In the genomic region with DNA sequence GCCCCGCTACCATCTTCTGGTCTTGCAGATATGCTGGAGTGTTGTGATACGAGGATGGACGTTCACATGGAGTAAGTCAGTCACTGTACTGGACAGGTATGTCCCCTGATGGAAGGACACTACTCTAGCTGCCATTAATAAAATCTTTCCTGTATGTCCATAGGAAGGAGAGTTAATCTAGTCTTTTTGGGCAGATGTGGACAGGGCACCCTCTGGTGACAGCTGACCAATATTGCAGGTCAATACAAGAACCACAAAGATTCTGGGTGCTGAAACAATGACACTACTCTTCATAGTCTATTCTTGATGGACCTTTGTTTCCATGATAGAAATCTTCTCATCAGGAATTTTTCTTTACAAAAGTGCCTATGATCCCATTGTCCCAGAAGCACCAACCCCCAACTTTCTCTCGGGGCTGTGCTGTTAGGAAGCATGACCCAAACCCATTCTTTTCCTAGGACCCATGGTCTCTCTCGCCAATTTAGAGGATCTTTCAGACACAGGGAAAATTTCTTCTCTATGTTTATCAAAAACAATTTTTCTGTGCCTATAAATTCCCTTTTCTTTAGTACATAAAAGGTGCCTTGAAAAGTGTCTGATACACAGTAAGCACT, we compare ENCODE assay signal across 8 cellular contexts.
DNase-seq lines count a peak whose midpoint lies in the region; ATAC-seq and TF ChIP-seq lines count a peak whose summit lies in the region.

No MANE protein-coding gene starts in this region.

- no peaks in the 10 kb centered on the region for H3K9me3 ChIP-seq in cardiac muscle cell (ENCODE audit: low read depth)

- no peak overlapping the region for H3K4me3 ChIP-seq in cardiac muscle cell
- no peak overlapping the region for H3K4me3 ChIP-seq in choroid plexus epithelial cell (ENCODE audit: low read depth, low read length)

- DNase-seq in cardiac muscle cell (ENCODE audit: low read depth in 1 of 2, low spot score in 1 of 2) (peak; percentile 44 to 50), left ventricle myocardium superior (no peak), LoVo (ENCODE audit: low spot score) (peak; percentile 34), choroid plexus epithelial cell (ENCODE audit: low read depth) (peak; percentile 34), progenitor cell of endocrine pancreas (ENCODE audit: low spot score, unreplicated experiment) (no peak), epidermal melanocyte (ENCODE audit: insufficient read length, low spot score) (no peak)
- no peak for DNase-seq in activated naive CD4-positive, alpha-beta T cell (lab: John Stamatoyannopoulos, UW)

- peak; percentile 72 for TF ChIP-seq CTCF in cardiac muscle cell (IDR thresholded peaks at IDR 0.05; ENCODE audit: low read depth, low read length)
- peak; percentile 64 for TF ChIP-seq CTCF in choroid plexus epithelial cell (conservative IDR thresholded peaks at IDR 0.05; ENCODE audit: low read depth, low read length)
- TF ChIP-seq CTCF in progenitor cell of endocrine pancreas (IDR thresholded peaks at IDR 0.05; ENCODE audit: unreplicated experiment) = peak; percentile 79

- H3K27ac ChIP-seq in cardiac muscle cell = no peak overlapping the region

- no peaks in the 10 kb centered on the region for H3K36me3 ChIP-seq in cardiac muscle cell

- no peaks in the 10 kb centered on the region for H3K36me3 Mint-ChIP-seq in progenitor cell of endocrine pancreas (ENCODE audit: insufficient read depth)

- no peaks in the 10 kb centered on the region for H3K9me3 Mint-ChIP-seq in progenitor cell of endocrine pancreas (ENCODE audit: low read depth)

- no peak overlapping the region for H3K27ac Mint-ChIP-seq in progenitor cell of endocrine pancreas

- ATAC-seq in left ventricle myocardium superior (no peak), HG02973 (IDR thresholded peaks at IDR 0.05; ENCODE audit: unreplicated experiment) (no peak)

- intact Hi-C loops in left ventricle myocardium superior (cut with micrococcal nuclease) = no loop called here

- H3K4me1 ChIP-seq in cardiac muscle cell (ENCODE audit: low read depth) = no peaks in the 10 kb centered on the region

- H3K27me3 Mint-ChIP-seq in progenitor cell of endocrine pancreas = peaks cover 3% of the 10 kb centered on the region

- H3K4me3 Mint-ChIP-seq in progenitor cell of endocrine pancreas (ENCODE audit: low read depth) = no peak overlapping the region

- peaks cover 8% of the 10 kb centered on the region for H3K4me1 Mint-ChIP-seq in progenitor cell of endocrine pancreas (ENCODE audit: low read depth)

- no peaks in the 10 kb centered on the region for H3K27me3 ChIP-seq in cardiac muscle cell

Comparison
In these comparisons a context has a peak if more than half of its experiments do, and no peak if none do; other contexts are left out.
1. DNase-seq: peak in cardiac muscle cell (2 of 2), LoVo (single experiment) and choroid plexus epithelial cell (single experiment); none in left ventricle myocardium superior (single experiment), progenitor cell of endocrine pancreas (single experiment), activated naive CD4-positive, alpha-beta T cell (0 of 4) and epidermal melanocyte (single experiment).
2. Peak in every context shown above with its lines, with median percentiles within 50 percentile points of each other: CTCF ChIP-seq.